In the genomic region with DNA sequence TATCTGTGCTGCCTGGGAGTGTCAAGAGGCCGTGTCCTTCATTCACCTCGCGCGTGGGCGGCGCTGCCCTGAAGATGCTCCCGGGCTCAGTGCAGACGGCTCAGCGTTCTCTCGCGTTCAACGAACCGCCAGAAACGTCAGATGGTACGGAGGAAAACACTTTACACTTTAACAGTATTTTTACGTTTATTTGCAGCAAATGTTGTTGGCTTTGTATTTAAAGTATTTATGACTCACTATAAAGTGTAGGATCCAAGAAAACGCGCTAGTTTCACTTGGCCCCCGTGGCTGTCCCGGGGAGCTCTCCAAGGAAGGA, we compare ENCODE assay signal across 9 cellular contexts. TPM values are rescaled to one million over a fixed set of nuclear protein-coding genes. Genes with fewer than 3 reads are reported as not detected.
A peak's percentile ranks its signal among the peaks of the same experiment; 100 is the strongest.
DNase-seq lines count a peak whose midpoint lies in the region; ATAC-seq and TF ChIP-seq lines count a peak whose summit lies in the region.
"Had no signal": no experiment of that assay in that cellular context is flagged by ENCODE, and none has a peak within 500 bp of the region (broad histone marks: within the 10 kb centered on the region; RNA-seq: fewer than 3 reads in every experiment).

No MANE protein-coding gene starts in this region.

- WGBS in psoas muscle, 3 donors, result 0% methylated on average over 20 of the region's 20 CpGs
- under 1% methylated on average over 20 of the region's 20 CpGs for WGBS in urinary bladder

- RAD21 ChIA-PET in HCT116 (lab: Charles Lee; ENCODE audit: low non-redundant PET in 1 of 2, low total read pairs in 2 of 2, uncharacterized antibody in 2 of 2, unreplicated experiment in 2 of 2), result no interaction called here

- H3K27me3 ChIP-seq in CD4-positive, alpha-beta T cell (ENCODE audit: control insufficient read depth, insufficient read depth, low read length), result no peaks in the 10 kb centered on the region
- H3K27me3 ChIP-seq in HCT116 (ENCODE audit: insufficient read depth, low read length), result no peaks in the 10 kb centered on the region
- H3K27me3 ChIP-seq in Peyer's patch, result no peaks in the 10 kb centered on the region
- no peaks in the 10 kb centered on the region for H3K27me3 ChIP-seq in psoas muscle (ENCODE audit: insufficient read depth in 3 of 3, low read length in 2 of 3)

- H3K4me3 Mint-ChIP-seq in CD4-positive, alpha-beta T cell, result no peak overlapping the region
- no peak overlapping the region for H3K4me3 Mint-ChIP-seq in activated T-helper 2 cell treated with anti-CD3 and anti-CD28 coated beads, Interferon-gamma antibody, Interleukin-2, Interleukin-4, amounts not matched to agents 10 μg/mL and 5 μg/mL and 100 μg/mL, durations not matched to agents 14 hours and 24 hours and 36 hours (ENCODE audit: low read depth)

- no peaks in the 10 kb centered on the region for H3K9me3 Mint-ChIP-seq in CD4-positive, alpha-beta T cell
- H3K9me3 Mint-ChIP-seq in activated T-helper 2 cell treated with anti-CD3 and anti-CD28 coated beads, Interferon-gamma antibody, Interleukin-2, Interleukin-4, amounts not matched to agents 10 μg/mL and 5 μg/mL and 100 μg/mL, durations not matched to agents 14 hours and 24 hours and 36 hours, result peaks cover 21% of the 10 kb centered on the region

- peaks cover 3% of the 10 kb centered on the region for H3K36me3 Mint-ChIP-seq in CD4-positive, alpha-beta T cell (ENCODE audit: low read depth)
- H3K36me3 Mint-ChIP-seq in activated T-helper 2 cell treated with anti-CD3 and anti-CD28 coated beads, Interferon-gamma antibody, Interleukin-2, Interleukin-4, amounts not matched to agents 10 μg/mL and 5 μg/mL and 100 μg/mL, durations not matched to agents 14 hours and 24 hours and 36 hours (ENCODE audit: low read depth), result peaks cover 62% of the 10 kb centered on the region

- DNase-seq in CD4-positive, alpha-beta T cell, result peak; percentile 34 to 71 (median 56)
- DNase-seq in HCT116 (ENCODE audit: low read depth, low spot score) (no peak), Peyer's patch (peak; percentile 56 to 83 (median 76)), head of caudate nucleus (peak; percentile 39 to 83 (median 69)), psoas muscle (peak; percentile 66 to 80)
- DNase-seq in activated T-helper 2 cell treated with anti-CD3 and anti-CD28 coated beads, Interferon-gamma antibody, Interleukin-2, Interleukin-4, amounts not matched to agents 10 μg/mL and 5 μg/mL and 100 μg/mL, durations not matched to agents 14 hours and 24 hours and 36 hours (ENCODE audit: low spot score), result peak; percentile 52

- H3K36me3 ChIP-seq in HCT116 (ENCODE audit: control insufficient read depth in 1 of 2, insufficient read depth in 2 of 2, low read length in 2 of 2) (peaks cover 0 to 3% of the 10 kb centered on the region in 2 experiments; a peak in 1 of 4 replicates), Peyer's patch (no peaks in the 10 kb centered on the region), psoas muscle (ENCODE audit: insufficient read depth in 1 of 2, low read depth in 1 of 2) (peaks cover 0 to 8% of the 10 kb centered on the region in 2 donors), urinary bladder (ENCODE audit: insufficient read depth) (no peaks in the 10 kb centered on the region)

- H3K4me3 ChIP-seq in HCT116 (replicated peaks in 1 of 2; ENCODE audit: low read depth in 1 of 2, low read length in 2 of 2) (no peak overlapping the region), Peyer's patch (peak overlapping the region in 1 of 4 donors; percentile 85), psoas muscle (no peak overlapping the region), urinary bladder (ENCODE audit: low read depth, low read length) (no peak overlapping the region)
- H3K4me3 ChIP-seq: HAP-1 had no signal

- CTCF ChIA-PET in CD4-positive, alpha-beta T cell (lab: Charles Lee), result no interaction called here
- CTCF ChIA-PET in HCT116 (lab: Charles Lee), result interaction anchor here (1.0 kb wide), 1 partner anchor 148 kb away, joined by 3 read pairs; no protein-coding TSS in a partner anchor

- H3K4me1 Mint-ChIP-seq in CD4-positive, alpha-beta T cell (ENCODE audit: low read depth), result peaks cover 26% of the 10 kb centered on the region
- H3K4me1 Mint-ChIP-seq in activated T-helper 2 cell treated with anti-CD3 and anti-CD28 coated beads, Interferon-gamma antibody, Interleukin-2, Interleukin-4, amounts not matched to agents 10 μg/mL and 5 μg/mL and 100 μg/mL, durations not matched to agents 14 hours and 24 hours and 36 hours (ENCODE audit: low read depth), result peaks cover 27% of the 10 kb centered on the region

- peak overlapping the region; percentile 65 for H2AFZ ChIP-seq in HCT116 (ENCODE audit: low read depth, low read length, poor library complexity, severe bottlenecking)

- POLR2A ChIA-PET in CD4-positive, alpha-beta T cell (lab: Charles Lee), result interaction anchor here (0.5 to 4.8 kb wide), 18 partner anchors 8 to 380 kb away, joined by 3 to 99 read pairs (median 4); no protein-coding TSS in a partner anchor
- POLR2A ChIA-PET in HCT116 (lab: Charles Lee), result interaction anchor here (0.6 to 1.6 kb wide), 4 partner anchors 8 to 139 kb away, joined by 3 to 7 read pairs (median 4); no protein-coding TSS in a partner anchor

- no peak for TF ChIP-seq POLR2A in HCT116 (IDR thresholded peaks at IDR 0.05; ENCODE audit: borderline replicate concordance, extremely low read depth, insufficient read depth, insufficient read length)
- TF ChIP-seq POLR2A in Peyer's patch (IDR thresholded peaks at IDR 0.05), result no peak

- H3K9me3 ChIP-seq in CD4-positive, alpha-beta T cell (ENCODE audit: control insufficient read depth, low read length), result peaks cover 10% of the 10 kb centered on the region
- H3K9me3 ChIP-seq in HCT116 (ENCODE audit: control insufficient read depth in 1 of 2, insufficient read depth in 1 of 2, low read depth in 1 of 2, low read length in 2 of 2), result no peaks in the 10 kb centered on the region
- H3K9me3 ChIP-seq in Peyer's patch, result no peaks in the 10 kb centered on the region
- H3K9me3 ChIP-seq in psoas muscle, result no peaks in the 10 kb centered on the region
- H3K9me3 ChIP-seq: HAP-1 had no signal

- H3K79me2 ChIP-seq in HCT116 (ENCODE audit: insufficient read depth, low read length), result peaks cover 32% of the 10 kb centered on the region

- no peaks in the 10 kb centered on the region for H3K9me2 ChIP-seq in HCT116 (ENCODE audit: insufficient read depth)

- H3K27ac ChIP-seq in CD4-positive, alpha-beta T cell (ENCODE audit: low read depth, low read length), result no peak overlapping the region
- H3K27ac ChIP-seq in HCT116 (ENCODE audit: low read depth, low read length) (no peak overlapping the region; the same call in 1 of the 2 replicates), Peyer's patch (no peak overlapping the region), psoas muscle (peak overlapping the region; percentile 100), urinary bladder (ENCODE audit: low read depth) (peak overlapping the region; percentile 89)

- H3K9ac ChIP-seq in HCT116 (ENCODE audit: low read length), result no peak overlapping the region

- no peak for TF ChIP-seq RAD21 in HCT116 (IDR thresholded peaks at IDR 0.05; ENCODE audit: low read depth)

- no peaks in the 10 kb centered on the region for H3K27me3 Mint-ChIP-seq in CD4-positive, alpha-beta T cell
- H3K27me3 Mint-ChIP-seq in activated T-helper 2 cell treated with anti-CD3 and anti-CD28 coated beads, Interferon-gamma antibody, Interleukin-2, Interleukin-4, amounts not matched to agents 10 μg/mL and 5 μg/mL and 100 μg/mL, durations not matched to agents 14 hours and 24 hours and 36 hours (ENCODE audit: low read depth), result no peaks in the 10 kb centered on the region

- BruUV-seq in HCT116 (replicated peaks; lab: Mats Ljungman, UMichigan), result TSS peak; percentile 61

- no peaks in the 10 kb centered on the region for H4K20me1 ChIP-seq in HCT116 (ENCODE audit: insufficient read depth)

- intact Hi-C loops in CD4-positive, alpha-beta T cell (cut with DNase I, micrococcal nuclease), result loop anchor here (2.0 to 10.0 kb wide), 6 partner anchors 14 to 560 kb away; partner anchors contain the start of gene FANCC (in 1 of the 2)
- intact Hi-C loops in HCT116 (cut with micrococcal nuclease) (loop anchor here (5.0 kb wide), 2 partner anchors 368 to 448 kb away; no protein-coding TSS in a partner anchor), head of caudate nucleus (cut with DNase I) (loop anchor here (5.0 to 10.0 kb wide), 2 partner anchors 342 to 360 kb away; partner anchors contain the start of gene PTCH1), psoas muscle (cut with DNase I) (loop anchor here in 1 of 2 donors (1.0 to 10.0 kb wide), 2 partner anchors 369 to 560 kb away; partner anchors contain the start of gene FANCC)
- intact Hi-C loops in activated T-helper 2 cell treated with anti-CD3 and anti-CD28 coated beads, Interferon-gamma antibody, Interleukin-2, Interleukin-4, amounts not matched to agents 10 μg/mL and 5 μg/mL and 100 μg/mL, durations not matched to agents 14 hours and 24 hours and 36 hours (cut with micrococcal nuclease), result loop anchor here (1.0 to 10.0 kb wide), 7 partner anchors 23 to 540 kb away; partner anchors contain the start of gene ZNF367

- H3K27ac Mint-ChIP-seq in CD4-positive, alpha-beta T cell, result no peak overlapping the region
- H3K27ac Mint-ChIP-seq in activated T-helper 2 cell treated with anti-CD3 and anti-CD28 coated beads, Interferon-gamma antibody, Interleukin-2, Interleukin-4, amounts not matched to agents 10 μg/mL and 5 μg/mL and 100 μg/mL, durations not matched to agents 14 hours and 24 hours and 36 hours, result no peak overlapping the region

- TF ChIP-seq CTCF in CD4-positive, alpha-beta T cell (IDR thresholded peaks at IDR 0.05), result no peak
- TF ChIP-seq CTCF in HCT116 (IDR thresholded peaks at IDR 0.05 in 2 of 3, conservative IDR thresholded peaks at IDR 0.05 in 1 of 3; ENCODE audit: borderline replicate concordance in 1 of 3, insufficient read depth in 1 of 3, low read depth in 2 of 3, low read length in 2 of 3) (no peak), Peyer's patch (IDR thresholded peaks at IDR 0.05) (no peak), psoas muscle (IDR thresholded peaks at IDR 0.05) (no peak)

- H3K4me2 ChIP-seq in HCT116 (ENCODE audit: low read length), result no peak overlapping the region

- peaks cover 4 to 7% of the 10 kb centered on the region in 2 experiments; a peak in 3 of 4 replicates for H3K4me1 ChIP-seq in HCT116 (ENCODE audit: control insufficient read depth in 1 of 2, insufficient read depth in 2 of 2, low read length in 2 of 2)
- peaks cover 0 to 10% (median 0%) of the 10 kb centered on the region in 4 donors for H3K4me1 ChIP-seq in Peyer's patch
- H3K4me1 ChIP-seq in psoas muscle, result peaks cover 18% of the 10 kb centered on the region
- peaks cover 2% of the 10 kb centered on the region for H3K4me1 ChIP-seq in urinary bladder (ENCODE audit: insufficient read depth)

- ATAC-seq in CD4-positive, alpha-beta T cell (ENCODE audit: poor library complexity), result peak; percentile 58
- ATAC-seq in HCT116 (peak; percentile 22), psoas muscle (peak; percentile 50 to 62 (median 54)), HG03135 (IDR thresholded peaks at IDR 0.05; ENCODE audit: unreplicated experiment) (no peak)

RNA-seq across cellular contexts. Expression of gene ERCC6L2, which starts 0.5 kb away (rescaled TPM):
- total RNA-seq in CD4-positive, alpha-beta T cell, result 10 to 100 TPM; 30.8 to 31.3 TPM
- 39.2 TPM for total RNA-seq in HCT116 (2021; ENCODE audit: unreplicated experiment)
- polyA plus RNA-seq in HCT116 (2012), result 10.6 and 14.0 TPM in 2 replicates
- total RNA-seq in Peyer's patch, result 100 to 1,000 TPM in 2 of 4 donors, 10 to 100 TPM in 2; 62.4 to 199 (median 101) TPM
- total RNA-seq in activated T-helper 2 cell treated with anti-CD3 and anti-CD28 coated beads, Interferon-gamma antibody, Interleukin-2, Interleukin-4, amounts not matched to agents 10 μg/mL and 5 μg/mL and 100 μg/mL, durations not matched to agents 14 hours and 24 hours and 36 hours, result 28.2 and 33.0 TPM in 2 replicates
- total RNA-seq in psoas muscle, result 10 to 100 TPM; 19.8 to 27.1 (median 20.6) TPM
- 10 to 100 TPM in 1 of 3 donors, 1 to 10 TPM in 2; 6.9 to 10.7 (median 8.0) TPM for polyA plus RNA-seq in psoas muscle
- 191 TPM for total RNA-seq in urinary bladder
- polyA plus RNA-seq in urinary bladder, result 22.5 TPM

Comparison
In these comparisons a context has a peak if more than half of its experiments do, and no peak if none do; other contexts are left out.
1. H3K27ac ChIP-seq: peak in psoas muscle (single experiment) and urinary bladder (single experiment); none in CD4-positive, alpha-beta T cell (single experiment), HCT116 (single experiment) and Peyer's patch (0 of 4).